In genomic region chr12:85740190-85740589, GRCh38 we compare ENCODE assay signal across 19 cellular contexts.
DNase-seq lines count a peak whose midpoint lies in the region.
"Had no signal": no experiment of that assay in that cellular context is flagged by ENCODE, and none has a peak within 500 bp of the region (broad histone marks: within the 10 kb centered on the region; RNA-seq: fewer than 3 reads in every experiment).

No MANE protein-coding gene starts in this region.

- H3K27ac ChIP-seq in ACC112 (ENCODE audit: low read depth, low read length) (no peak overlapping the region), SK-N-MC (peak overlapping the region; percentile 98)
- H3K27ac ChIP-seq: HL-60 had no signal

- H3K4me1 Mint-ChIP-seq in activated CD4-positive, alpha-beta memory T cell treated with anti-CD3 and anti-CD28 coated beads for 36 hours (ENCODE audit: low read depth) = no peaks in the 10 kb centered on the region
- H3K4me1 Mint-ChIP-seq: B cell; CD4-positive, CD25-positive, alpha-beta regulatory T cell had no signal

- no peak overlapping the region for H3K4me3 ChIP-seq in ACC112 (ENCODE audit: low read depth, low read length)
- H3K4me3 ChIP-seq in SK-N-MC = peak overlapping the region; percentile 55
- H3K4me3 ChIP-seq: GM12878, GM23338 had no signal

- CTCF ChIA-PET in activated CD4-positive, alpha-beta memory T cell treated with anti-CD3 and anti-CD28 coated beads for 36 hours (lab: Charles Lee) = no interaction called here

- H3K27me3 Mint-ChIP-seq in activated CD4-positive, alpha-beta memory T cell treated with anti-CD3 and anti-CD28 coated beads for 36 hours = no peaks in the 10 kb centered on the region
- H3K27me3 Mint-ChIP-seq: B cell; CD4-positive, CD25-positive, alpha-beta regulatory T cell had no signal

- H3K27me3 ChIP-seq in ACC112 (ENCODE audit: insufficient read depth, low read length) = no peaks in the 10 kb centered on the region

- no peaks in the 10 kb centered on the region for H3K4me1 ChIP-seq in ACC112 (ENCODE audit: control insufficient read depth, insufficient read depth, low read length, unreplicated experiment)
- H3K4me1 ChIP-seq: Caco-2 had no signal

- peak; percentile 29 for DNase-seq in GM03348 (ENCODE audit: low spot score)
- DNase-seq in SK-N-MC (ENCODE audit: low read depth, low spot score) = peak; percentile 83
- DNase-seq in fibroblast of the conjunctiva (ENCODE audit: low read depth) = peak; percentile 50
- DNase-seq in NCI-H1694 (lab: John Stamatoyannopoulos, UW) = no peak
- no peak for DNase-seq in NCI-H345 treated with DMSO at 0.1 percent for 48 hours (lab: John Stamatoyannopoulos, UW; ENCODE audit: unreplicated experiment)
- no peak for DNase-seq in NCI-H1436 (lab: John Stamatoyannopoulos, UW)
- DNase-seq in activated CD4-positive, alpha-beta memory T cell treated with anti-CD3 and anti-CD28 coated beads for 36 hours = no peak
- DNase-seq: Caco-2; CD4-positive, CD25-positive, alpha-beta regulatory T cell; DMS79; NCI-H1105 treated with DMSO at 0.1 percent for 48 hours; NCI-H2081; NK-92 treated with Interleukin-12 subunit alpha and Interleukin-12 subunit beta, amount 100 ng/mL, for 24 hours; SHP77 had no signal

- H3K27ac Mint-ChIP-seq in activated CD4-positive, alpha-beta memory T cell treated with anti-CD3 and anti-CD28 coated beads for 36 hours = no peak overlapping the region
- H3K27ac Mint-ChIP-seq: B cell; CD4-positive, CD25-positive, alpha-beta regulatory T cell; GM23338 had no signal

- peak overlapping the region; percentile 21 for H3K9ac ChIP-seq in SK-N-MC (ENCODE audit: insufficient read length)

- no peaks in the 10 kb centered on the region for H3K79me2 ChIP-seq in ACC112 (ENCODE audit: control insufficient read depth, insufficient read depth, low read length, unreplicated experiment)

- POLR2A ChIA-PET in activated CD4-positive, alpha-beta memory T cell treated with anti-CD3 and anti-CD28 coated beads for 36 hours (lab: Charles Lee) = no interaction called here

- H3K9me3 Mint-ChIP-seq in activated CD4-positive, alpha-beta memory T cell treated with anti-CD3 and anti-CD28 coated beads for 36 hours = peaks cover 8% of the 10 kb centered on the region
- H3K9me3 Mint-ChIP-seq: GM23338 had no signal

- H2AFZ ChIP-seq in ACC112 (ENCODE audit: low read length, unreplicated experiment) = peak overlapping the region; percentile 5
- H2AFZ ChIP-seq: GM23338 had no signal

- H3K36me3 Mint-ChIP-seq in activated CD4-positive, alpha-beta memory T cell treated with anti-CD3 and anti-CD28 coated beads for 36 hours = no peaks in the 10 kb centered on the region
- H3K36me3 Mint-ChIP-seq: CD4-positive, CD25-positive, alpha-beta regulatory T cell had no signal

- intact Hi-C loops in activated CD4-positive, alpha-beta memory T cell treated with anti-CD3 and anti-CD28 coated beads for 36 hours (cut with micrococcal nuclease) = no loop called here

- H3K9me3 ChIP-seq in SK-N-MC (ENCODE audit: low read depth, low read length) = no peaks in the 10 kb centered on the region
- H3K9me3 ChIP-seq: Caco-2 had no signal

- H3K4me3 Mint-ChIP-seq in activated CD4-positive, alpha-beta memory T cell treated with anti-CD3 and anti-CD28 coated beads for 36 hours = no peak overlapping the region
- H3K4me3 Mint-ChIP-seq: B cell; CD4-positive, CD25-positive, alpha-beta regulatory T cell; GM23338 had no signal

- no peaks in the 10 kb centered on the region for H3K36me3 ChIP-seq in ACC112 (ENCODE audit: insufficient read depth, low read length)
- H3K36me3 ChIP-seq in SK-N-MC (ENCODE audit: insufficient read depth, low read length) = no peaks in the 10 kb centered on the region

Comparison
In these comparisons a context has a peak if more than half of its experiments do, and no peak if none do; other contexts are left out.
1. DNase-seq: peak in GM03348 (single experiment), SK-N-MC (single experiment) and fibroblast of the conjunctiva (single experiment); none in NCI-H1694 (single experiment), NCI-H345 treated with DMSO at 0.1 percent for 48 hours (single experiment), NCI-H1436 (single experiment) and activated CD4-positive, alpha-beta memory T cell treated with anti-CD3 and anti-CD28 coated beads for 36 hours (single experiment).